In the genomic region with DNA sequence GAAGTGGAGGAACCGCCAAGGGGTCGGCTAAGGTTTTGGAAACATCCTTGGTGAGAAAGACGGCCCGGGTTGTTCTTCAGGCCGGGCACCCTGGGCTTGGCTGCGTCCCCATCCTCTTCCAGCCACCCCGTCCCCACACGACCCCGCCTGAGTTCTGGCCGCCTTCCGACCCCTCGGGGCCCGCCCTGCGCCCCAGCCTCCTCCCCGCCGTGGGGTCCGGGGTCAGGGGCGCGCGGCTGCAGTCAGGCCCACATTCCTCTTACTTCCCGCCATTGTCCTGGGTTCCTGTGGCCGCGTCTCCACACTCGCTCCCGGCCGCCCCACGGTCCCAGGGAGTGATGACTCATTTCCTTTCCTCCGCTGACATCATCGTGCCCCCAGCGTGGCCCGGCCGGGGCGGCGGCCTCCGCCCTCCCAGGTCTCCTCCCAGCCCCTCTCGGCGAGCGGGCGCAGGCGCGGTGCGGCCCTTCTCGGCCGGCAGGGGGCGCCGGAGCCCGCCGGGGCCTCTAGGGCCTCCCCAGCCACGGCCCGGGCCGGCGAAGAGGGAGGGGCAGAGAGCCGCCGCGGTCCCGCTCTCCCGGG, we compare ENCODE assay signal across 8 cellular contexts. TPM values are rescaled to one million over a fixed set of nuclear protein-coding genes. Genes with fewer than 3 reads are reported as not detected.
DNase-seq lines count a peak whose midpoint lies in the region; ATAC-seq and TF ChIP-seq lines count a peak whose summit lies in the region.

No MANE protein-coding gene starts in this region.

- intact Hi-C loops in adrenal gland (cut with DNase I) (loop anchor here (10.0 kb wide), 3 partner anchors 81 to 251 kb away; partner anchors contain the start of gene KSR1 (in 1 of the 2)), left cardiac atrium (cut with DNase I) (loop anchor here (1.0 to 10.0 kb wide), 4 partner anchors 81 to 249 kb away; no protein-coding TSS in a partner anchor), prostate gland (cut with DNase I) (loop anchor here (1.0 to 10.0 kb wide), 4 partner anchors 101 to 249 kb away; partner anchors contain the start of gene KSR1)

- DNase-seq in NCI-H1092 (lab: John Stamatoyannopoulos, UW) (peak; percentile 14), T follicular helper cell (ENCODE audit: low read depth) (peak; percentile 77), adrenal gland (peak; percentile 94 to 96 (median 94)), left cardiac atrium (peak; percentile 94), prostate gland (ENCODE audit: low spot score) (peak; percentile 83), ureter (ENCODE audit: low spot score) (peak; percentile 95)

- H3K27me3 ChIP-seq in adrenal gland (no peaks in the 10 kb centered on the region), prostate gland (replicated peaks; ENCODE audit: insufficient read depth) (no peaks in the 10 kb centered on the region)

- peak; percentile 75 for ATAC-seq in HG02623 (IDR thresholded peaks at IDR 0.05; ENCODE audit: unreplicated experiment)
- ATAC-seq in left cardiac atrium: peak; percentile 92 to 94

- H3K4me3 ChIP-seq in adrenal gland (peak overlapping the region in 2 of 4 donors; percentile 50 to 57), prostate gland (peak overlapping the region; percentile 48 to 55)

- peak overlapping the region; percentile 7 to 92 (median 88) for H3K27ac ChIP-seq in adrenal gland
- H3K27ac ChIP-seq in prostate gland: peak overlapping the region; percentile 82 to 86

- no peaks in the 10 kb centered on the region for H3K36me3 ChIP-seq in adrenal gland (replicated peaks in 1 of 2)
- H3K36me3 ChIP-seq in prostate gland: no peaks in the 10 kb centered on the region

- H3K9me3 ChIP-seq in adrenal gland (replicated peaks in 1 of 3) (no peaks in the 10 kb centered on the region), prostate gland (no peaks in the 10 kb centered on the region)

- TF ChIP-seq POLR2A in adrenal gland (IDR thresholded peaks at IDR 0.05): peak; percentile 86 to 92
- peak; percentile 89 for TF ChIP-seq POLR2A in prostate gland (IDR thresholded peaks at IDR 0.05)

- TF ChIP-seq CTCF in GM12872 (IDR thresholded peaks at IDR 0.05; ENCODE audit: insufficient read depth, low read depth, low read length) (peak; percentile 69; the same call in 2 of the 3 replicates), adrenal gland (IDR thresholded peaks at IDR 0.05) (peak; percentile 18 to 100 (median 72)), prostate gland (IDR thresholded peaks at IDR 0.05) (peak; percentile 97 to 100 (median 98))

- H3K4me1 ChIP-seq in adrenal gland (replicated peaks in 1 of 2): peaks cover 2 to 21% of the 10 kb centered on the region in 2 donors
- H3K4me1 ChIP-seq in prostate gland (replicated peaks): no peaks in the 10 kb centered on the region

- 0 to 1% (median 1%) methylated on average over 12 to 57 of the region's 57 CpGs for WGBS in adrenal gland, 4 donors
- under 1% methylated on average over 45 of the region's 57 CpGs for WGBS in prostate gland

RNA-seq across cellular contexts. Expression of gene WSB1, which starts 59.6 kb away (rescaled TPM):
- total RNA-seq in adrenal gland: 100 to 1,000 TPM in 4 of 8 donors, 10 to 100 TPM in 4; 27.5 to 147 (median 100) TPM
- 10 to 100 TPM; 51.0 to 77.5 (median 76.7) TPM for polyA plus RNA-seq in adrenal gland
- total RNA-seq in left cardiac atrium: 100 to 1,000 TPM in 1 of 2 donors, 10 to 100 TPM in 1; 69.3 to 119 TPM
- 100 to 1,000 TPM in 1 of 2 donors, 10 to 100 TPM in 1; 45.7 to 116 TPM for total RNA-seq in prostate gland
- total RNA-seq in ureter: 204 TPM

Comparison
In these comparisons a context has a peak if more than half of its experiments do, and no peak if none do; other contexts are left out.
1. DNase-seq: peak in every context shown above with its lines; median percentile 95 in ureter; 94 in adrenal gland; 94 in left cardiac atrium; 83 in prostate gland; 77 in T follicular helper cell; 14 in NCI-H1092.